1 cellular context compared by ENCODE assay signal in the genomic region with DNA sequence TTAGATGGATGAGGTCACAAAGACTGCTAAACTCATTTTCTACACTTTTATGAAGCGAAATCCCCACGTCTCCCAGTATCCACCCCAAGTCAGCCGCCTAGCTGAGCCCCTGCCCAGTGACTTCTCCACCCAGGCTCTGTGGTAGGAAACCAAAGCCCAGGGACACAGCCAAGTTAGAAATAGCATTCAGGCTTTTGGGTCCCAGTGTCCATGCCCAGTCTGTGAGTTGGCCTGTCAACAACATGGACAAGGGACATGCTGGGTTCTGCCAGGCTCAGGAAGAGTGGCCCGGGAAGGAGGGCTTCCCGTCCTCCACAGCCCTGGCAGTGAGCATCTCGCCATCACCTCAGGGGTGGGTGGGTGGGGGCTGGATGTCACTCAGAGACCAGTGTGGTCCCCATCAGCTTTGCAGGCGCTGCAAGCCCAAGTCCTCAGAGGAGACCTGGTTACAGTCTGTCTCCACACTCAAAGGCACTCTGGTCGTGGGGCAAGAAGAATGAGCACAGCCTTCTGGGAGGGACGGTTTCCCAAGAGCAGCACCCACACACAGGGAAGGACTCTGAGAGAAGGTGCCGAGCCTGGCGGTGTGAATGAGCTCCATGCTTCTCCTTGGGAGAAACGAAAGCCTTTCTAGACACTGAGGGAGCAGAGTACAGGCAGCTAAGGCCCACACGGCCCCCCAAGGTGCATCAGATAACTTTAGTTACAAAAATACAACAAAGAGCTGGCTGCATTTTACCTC.
TF ChIP-seq lines count a peak whose summit lies in the region.

No MANE protein-coding gene starts in this region.

TF ChIP-seq in endothelial cell of umbilical vein, 7 proteins besides CTCF, POLR2A, EP300 and RAD21:
- no peak for TF ChIP-seq JUN (IDR thresholded peaks at IDR 0.05; ENCODE audit: borderline replicate concordance, insufficient read depth, insufficient read length, low read depth)
- no peak for TF ChIP-seq EZH2 (IDR thresholded peaks at IDR 0.05; ENCODE audit: borderline replicate concordance, low read depth, low read length, severe bottlenecking)
- TF ChIP-seq, protein P1, sequence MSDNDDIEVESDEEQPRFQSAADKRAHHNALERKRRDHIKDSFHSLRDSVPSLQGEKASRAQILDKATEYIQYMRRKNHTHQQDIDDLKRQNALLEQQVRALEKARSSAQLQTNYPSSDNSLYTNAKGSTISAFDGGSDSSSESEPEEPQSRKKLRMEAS (IDR thresholded peaks at IDR 0.05; ENCODE audit: insufficient read depth, insufficient read length): no peak
- TF ChIP-seq GATA2 (IDR thresholded peaks at IDR 0.05; ENCODE audit: insufficient read depth, insufficient read length, low read depth, low read length): no peak
- no peak for TF ChIP-seq FOS (IDR thresholded peaks at IDR 0.05; ENCODE audit: borderline replicate concordance, insufficient read depth, low read length)
- TF ChIP-seq MYC (IDR thresholded peaks at IDR 0.05; ENCODE audit: low read depth, low read length): no peak
- TF ChIP-seq POLR2AphosphoS5 (IDR thresholded peaks at IDR 0.05; ENCODE audit: insufficient read depth, low read depth, low read length): no peak
